30 cellular contexts compared by ENCODE assay signal in the genomic region with DNA sequence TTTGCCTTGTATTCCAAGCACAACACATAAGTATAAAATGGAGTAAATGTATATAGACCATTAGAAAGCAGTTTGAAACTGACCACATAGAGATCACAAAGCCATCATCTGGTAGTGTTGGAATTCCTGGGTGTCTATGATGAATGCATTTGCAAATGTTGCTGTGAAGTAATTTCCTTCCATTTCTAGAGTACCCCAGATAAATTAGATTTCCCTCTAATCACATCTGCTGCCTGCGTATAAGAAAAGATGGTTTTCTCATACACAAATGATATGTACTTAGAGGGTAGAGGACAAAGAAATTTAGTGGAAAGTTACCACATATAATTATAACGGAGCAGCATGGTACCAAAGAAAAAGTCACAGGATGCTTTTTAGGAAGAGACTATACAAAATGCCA.
"Had no signal": no experiment of that assay in that cellular context is flagged by ENCODE, and none has a peak within 500 bp of the region (broad histone marks: within the 10 kb centered on the region; RNA-seq: fewer than 3 reads in every experiment).

No MANE protein-coding gene starts in this region.

- H3K27ac ChIP-seq: adrenal gland, ascending aorta, body of pancreas, brain microvascular endothelial cell, breast epithelium, cardiac muscle cell had no signal

- DNase-seq: activated effector memory CD4-positive, alpha-beta T cell treated with anti-CD3 and anti-CD28 coated beads, Interleukin-2, amount 50 U/mL, for 16 hours; activated effector memory CD4-positive, alpha-beta T cell treated with Interleukin-2 at 50 U/mL for 16 hours; activated gamma-delta T cell; activated gamma-delta T cell treated with Interleukin-2 at 50 U/mL for 16 hours; activated naive CD4-positive, alpha-beta T cell; activated naive CD4-positive, alpha-beta T cell treated with anti-CD3 and anti-CD28 coated beads for 36 hours; activated naive CD4-positive, alpha-beta T cell treated with anti-CD3 and anti-CD28 coated beads, Interleukin-2, amount 10 ng/mL, durations not matched to agents 7 days and 5 days; activated naive CD4-positive, alpha-beta T cell treated with anti-CD3 and anti-CD28 coated beads, Interleukin-2, amount 50 U/mL, for 16 hours; activated naive CD4-positive, alpha-beta T cell treated with Interleukin-2 at 50 U/mL for 16 hours; activated naive CD8-positive, alpha-beta T cell treated with anti-CD3 and anti-CD28 coated beads for 36 hours; activated naive CD8-positive, alpha-beta T cell treated with anti-CD3 and anti-CD28 coated beads, Interleukin-2, amount 10 ng/mL, durations not matched to agents 7 days and 5 days; activated naive CD8-positive, alpha-beta T cell treated with anti-CD3 and anti-CD28 coated beads, Interleukin-2, amount 50 U/mL, for 24 hours; activated T-cell treated with anti-CD3 and anti-CD28 coated beads, Interleukin-2, amount 50 U/mL, for 4 hours; activated T-cell treated with anti-CD3 and anti-CD28 coated beads, Interleukin-2, amount 50 U/mL, for 48 hours; activated T-cell treated with anti-CD3 and anti-CD28 coated beads, Interleukin-2, amount 50 U/mL, for 72 hours; adrenal gland; amniotic stem cell; amygdala; anterior cingulate cortex; aorta; body of pancreas; brain microvascular endothelial cell; caudate nucleus; central memory CD4-positive, alpha-beta T cell; cerebellar nuclear complex had no signal

- H3K4me1 ChIP-seq: ascending aorta, body of pancreas, breast epithelium had no signal

- H3K9me3 ChIP-seq: adrenal gland, ascending aorta, body of pancreas, breast epithelium had no signal

- H3K4me3 ChIP-seq: adrenal gland, ascending aorta, body of pancreas, breast epithelium, cardiac muscle cell had no signal

- ATAC-seq: activated naive CD4-positive, alpha-beta T cell treated with anti-CD3 and anti-CD28 coated beads, Interleukin-2, amount 50 U/mL, for 72 hours; activated naive CD8-positive, alpha-beta T cell treated with anti-CD3 and anti-CD28 coated beads, Interleukin-2, amount 50 U/mL, for 24 hours; activated T-cell treated with anti-CD3 and anti-CD28 coated beads, Interleukin-2, amount 50 U/mL, for 4 hours; activated T-cell treated with anti-CD3 and anti-CD28 coated beads, Interleukin-2, amount 50 U/mL, for 72 hours; activated T-helper 17 cell treated with anti-CD3 and anti-CD28 coated beads, Interleukin-2, amount 50 U/mL, for 72 hours; body of pancreas had no signal

- H3K27me3 ChIP-seq: adrenal gland, ascending aorta, body of pancreas, brain microvascular endothelial cell, breast epithelium had no signal

- H3K36me3 ChIP-seq: adrenal gland, ascending aorta, brain microvascular endothelial cell, breast epithelium, cardiac muscle cell had no signal
